9 cellular contexts compared by ENCODE assay signal in genomic region chr6:49919935-49920644, GRCh38. TPM values are rescaled to one million over a fixed set of nuclear protein-coding genes. Genes with fewer than 3 reads are reported as not detected.
"Had no signal": no experiment of that assay in that cellular context is flagged by ENCODE, and none has a peak within 500 bp of the region (broad histone marks: within the 10 kb centered on the region; RNA-seq: fewer than 3 reads in every experiment).

No MANE protein-coding gene starts in this region.

- H3K27ac ChIP-seq: HL-60, KMS-11 had no signal

- FAIRE-seq: HTR-8/SVneo had no signal

- H3K4me2 ChIP-seq: KMS-11 had no signal

- H3K9ac ChIP-seq: KMS-11 had no signal

- DNase-seq: Karpas-422, Kasumi-1, KBM-7, KG1 had no signal

RNA-seq across cellular contexts. Expression of gene DEFB114, which starts 43.9 kb away (rescaled TPM):
- total RNA-seq: HT1080 had no signal
- polyA plus RNA-seq: IgD-negative memory B cell had no signal

RNA-seq across cellular contexts. Expression of gene DEFB113, which starts 49.3 kb away (rescaled TPM):
- total RNA-seq: HT1080 had no signal
- polyA plus RNA-seq: IgD-negative memory B cell had no signal

RNA-seq across cellular contexts. Expression of gene CRISP1, which starts 53.8 kb away (rescaled TPM):
- total RNA-seq: HT1080 had no signal
- polyA plus RNA-seq: IgD-negative memory B cell had no signal
